Comparison of ENCODE assay signal across 17 cellular contexts in the genomic region with DNA sequence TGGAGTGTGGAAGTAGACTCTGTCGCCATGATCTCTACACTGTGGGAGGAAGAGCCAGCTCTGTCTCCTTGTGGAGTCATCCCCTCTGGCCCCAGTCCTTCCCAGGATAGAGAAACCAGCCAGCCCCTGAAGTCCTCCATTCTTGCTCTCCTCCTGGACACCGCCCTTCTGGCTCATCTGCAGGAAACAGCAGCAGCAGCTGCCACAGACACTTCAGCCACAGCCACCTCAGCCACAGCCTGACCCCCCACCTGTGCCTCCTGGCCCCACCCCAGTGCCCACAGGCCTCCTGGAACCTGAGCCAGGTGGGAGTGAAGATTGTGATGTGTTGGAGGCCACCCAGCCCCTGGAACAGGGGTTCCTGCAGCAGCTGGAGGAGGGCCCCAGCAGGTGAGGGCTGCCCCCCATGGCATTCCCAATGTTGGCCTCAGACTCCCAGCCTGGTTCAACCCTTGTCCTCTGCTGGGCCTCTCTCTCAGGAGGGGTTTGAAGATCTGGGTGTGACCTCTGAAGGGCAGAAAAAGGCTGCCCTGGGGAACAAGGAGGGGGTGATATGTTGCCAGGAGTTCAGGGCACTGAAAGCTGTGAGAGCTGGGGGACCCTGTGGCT. TPM values are rescaled to one million over a fixed set of nuclear protein-coding genes. Genes with fewer than 3 reads are reported as not detected.
DNase-seq lines count a peak whose midpoint lies in the region; ATAC-seq, FAIRE-seq and TF ChIP-seq lines count a peak whose summit lies in the region.
"Had no signal": no experiment of that assay in that cellular context is flagged by ENCODE, and none has a peak within 500 bp of the region (broad histone marks: within the 10 kb centered on the region; RNA-seq: fewer than 3 reads in every experiment).

No MANE protein-coding gene starts in this region.

- in situ Hi-C loops in GM12878 (cut with MboI): no loop called here

- POLR2A ChIA-PET in activated CD4-positive, alpha-beta memory T cell treated with anti-CD3 and anti-CD28 coated beads, Interleukin-2, amount 10 ng/mL, durations not matched to agents 7 days and 5 days (lab: Charles Lee): interaction anchor here (0.9 to 1.5 kb wide), 3 partner anchors 11 to 205 kb away, joined by 3 to 5 read pairs (median 3); partner anchors contain the start of gene PRPF40B
- POLR2A ChIA-PET in activated CD4-positive, alpha-beta memory T cell treated with anti-CD3 and anti-CD28 coated beads for 36 hours (lab: Charles Lee): no interaction called here
- POLR2A ChIA-PET in GM12878 (lab: Charles Lee): no interaction called here

- H3K27me3 ChIP-seq in GM12878 (replicated peaks in 1 of 2; ENCODE audit: control insufficient read depth in 2 of 2, insufficient read depth in 2 of 2, low read length in 1 of 2): no peaks in the 10 kb centered on the region
- H3K27me3 ChIP-seq: BLaER1 had no signal

- no peak overlapping the region for H3K27ac ChIP-seq in GM12878 (ENCODE audit: control insufficient read depth, insufficient read depth)
- H3K27ac ChIP-seq in coronary artery: no peak overlapping the region
- H3K27ac ChIP-seq: BLaER1, PC-9 had no signal

- peaks cover 5% of the 10 kb centered on the region for H3K27me3 Mint-ChIP-seq in activated CD4-positive, alpha-beta memory T cell treated with anti-CD3 and anti-CD28 coated beads, Interleukin-2, amount 10 ng/mL, durations not matched to agents 7 days and 5 days
- H3K27me3 Mint-ChIP-seq in activated CD4-positive, alpha-beta memory T cell treated with anti-CD3 and anti-CD28 coated beads for 36 hours: no peaks in the 10 kb centered on the region
- H3K27me3 Mint-ChIP-seq in CD14-positive monocyte (ENCODE audit: low read depth in 3 of 3): peaks cover 0 to 4% (median 3%) of the 10 kb centered on the region in 3 donors

- H3K4me1 Mint-ChIP-seq in activated CD4-positive, alpha-beta memory T cell treated with anti-CD3 and anti-CD28 coated beads, Interleukin-2, amount 10 ng/mL, durations not matched to agents 7 days and 5 days: peaks cover 16% of the 10 kb centered on the region
- peaks cover 6% of the 10 kb centered on the region for H3K4me1 Mint-ChIP-seq in activated CD4-positive, alpha-beta memory T cell treated with anti-CD3 and anti-CD28 coated beads for 36 hours (ENCODE audit: low read depth)
- H3K4me1 Mint-ChIP-seq in CD14-positive monocyte: peaks cover 10% of the 10 kb centered on the region

- FAIRE-seq in GM12878 (lab: Jason Lieb, UNC): no peak
- FAIRE-seq: HepG2 had no signal

- intact Hi-C loops in activated CD4-positive, alpha-beta memory T cell treated with anti-CD3 and anti-CD28 coated beads for 36 hours (cut with micrococcal nuclease): no loop called here
- intact Hi-C loops in CD14-positive monocyte (cut with micrococcal nuclease) (loop anchor here in 1 of 2 donors (2.0 to 10.0 kb wide), 2 partner anchors 23 to 201 kb away; no protein-coding TSS in a partner anchor), GM12878 (cut with micrococcal nuclease; ENCODE audit: unreplicated experiment) (loop anchor here (10.0 kb wide), 1 partner anchor 201 kb away; no protein-coding TSS in a partner anchor)

- H3K9ac ChIP-seq in GM12878 (ENCODE audit: control insufficient read depth, insufficient read depth, low read length): no peak overlapping the region
- H3K9ac ChIP-seq: BLaER1 had no signal

- H3K4me1 ChIP-seq in GM12878 (ENCODE audit: control insufficient read depth, insufficient read depth, low read length): peaks cover 3% of the 10 kb centered on the region; the same call in 1 of the 2 replicates

- H3K4me3 ChIP-seq in GM12878: no peak overlapping the region
- H3K4me3 ChIP-seq in coronary artery: no peak overlapping the region
- H3K4me3 ChIP-seq: BLaER1, PC-9 had no signal

- H3K4me3 Mint-ChIP-seq in activated CD4-positive, alpha-beta memory T cell treated with anti-CD3 and anti-CD28 coated beads, Interleukin-2, amount 10 ng/mL, durations not matched to agents 7 days and 5 days: no peak overlapping the region
- no peak overlapping the region for H3K4me3 Mint-ChIP-seq in activated CD4-positive, alpha-beta memory T cell treated with anti-CD3 and anti-CD28 coated beads for 36 hours
- no peak overlapping the region for H3K4me3 Mint-ChIP-seq in CD14-positive monocyte
- H3K4me3 Mint-ChIP-seq: H9 had no signal

- H4K20me1 ChIP-seq in GM12878 (ENCODE audit: control insufficient read depth, insufficient read depth): no peaks in the 10 kb centered on the region
- H4K20me1 ChIP-seq: BLaER1 had no signal

- BruUV-seq in GM12878 (replicated peaks; lab: Mats Ljungman, UMichigan): no TSS peak

- no peak for TF ChIP-seq CTCF in CD14-positive monocyte (IDR thresholded peaks at IDR 0.05)
- no peak for TF ChIP-seq CTCF in GM12878 (IDR thresholded peaks at IDR 0.05 in 2 of 3, conservative IDR thresholded peaks at IDR 0.05 in 1 of 3; ENCODE audit: control insufficient read depth in 2 of 3, extremely low read depth in 1 of 3, insufficient read depth in 1 of 3, low read depth in 3 of 3, low read length in 3 of 3)
- no peak for TF ChIP-seq CTCF in coronary artery (IDR thresholded peaks at IDR 0.05)

- no peaks in the 10 kb centered on the region for H3K9me3 Mint-ChIP-seq in activated CD4-positive, alpha-beta memory T cell treated with anti-CD3 and anti-CD28 coated beads, Interleukin-2, amount 10 ng/mL, durations not matched to agents 7 days and 5 days
- no peaks in the 10 kb centered on the region for H3K9me3 Mint-ChIP-seq in activated CD4-positive, alpha-beta memory T cell treated with anti-CD3 and anti-CD28 coated beads for 36 hours
- H3K9me3 Mint-ChIP-seq in CD14-positive monocyte: no peaks in the 10 kb centered on the region
- H3K9me3 Mint-ChIP-seq: H9 had no signal

- H3K4me2 ChIP-seq in GM12878 (ENCODE audit: control insufficient read depth, insufficient read depth): no peak overlapping the region
- H3K4me2 ChIP-seq: BLaER1, PC-9 had no signal

- no peak overlapping the region for H3K27ac Mint-ChIP-seq in activated CD4-positive, alpha-beta memory T cell treated with anti-CD3 and anti-CD28 coated beads, Interleukin-2, amount 10 ng/mL, durations not matched to agents 7 days and 5 days
- H3K27ac Mint-ChIP-seq in activated CD4-positive, alpha-beta memory T cell treated with anti-CD3 and anti-CD28 coated beads for 36 hours: no peak overlapping the region
- peak overlapping the region in 1 of 7 donors; percentile 31 for H3K27ac Mint-ChIP-seq in CD14-positive monocyte

- CTCF ChIA-PET in activated CD4-positive, alpha-beta memory T cell treated with anti-CD3 and anti-CD28 coated beads, Interleukin-2, amount 10 ng/mL, durations not matched to agents 7 days and 5 days (lab: Charles Lee): interaction anchor here (1.6 to 16.9 kb wide), 3 partner anchors 10 to 107 kb away, joined by 6 to 372 read pairs (median 6); partner anchors contain the start of genes FMNL3, PRPF40B and TMBIM6
- CTCF ChIA-PET in activated CD4-positive, alpha-beta memory T cell treated with anti-CD3 and anti-CD28 coated beads for 36 hours (lab: Charles Lee): interaction anchor here (1.1 to 4.7 kb wide), 3 partner anchors 10 to 108 kb away, joined by 3 to 40 read pairs (median 3); partner anchors contain the start of genes PRPF40B and TMBIM6
- CTCF ChIA-PET in GM12878 (lab: Yijun Ruan, JAX): interaction anchor here (1.1 to 20.4 kb wide), 6 partner anchors 11 to 108 kb away, joined by 3 to 486 read pairs (median 4); partner anchors contain the start of genes FMNL3, PRPF40B and TMBIM6

- no peaks in the 10 kb centered on the region; a peak in 1 of 4 replicates for H3K36me3 ChIP-seq in GM12878 (ENCODE audit: control insufficient read depth in 2 of 2, insufficient read depth in 2 of 2, low read length in 1 of 2)

- H3K79me2 ChIP-seq in GM12878 (ENCODE audit: control insufficient read depth, insufficient read depth, low read length): no peaks in the 10 kb centered on the region

- peak; percentile 39; the same call in 1 of the 2 replicates for TF ChIP-seq POLR2A in GM12878 (IDR thresholded peaks at IDR 0.05; ENCODE audit: low read depth, low read length)

- no peak for TF ChIP-seq RAD21 in GM12878 (IDR thresholded peaks at IDR 0.05; ENCODE audit: insufficient read depth, low read depth, low read length)

- H3K36me3 Mint-ChIP-seq in activated CD4-positive, alpha-beta memory T cell treated with anti-CD3 and anti-CD28 coated beads, Interleukin-2, amount 10 ng/mL, durations not matched to agents 7 days and 5 days (ENCODE audit: low read depth): no peaks in the 10 kb centered on the region
- peaks cover 2% of the 10 kb centered on the region for H3K36me3 Mint-ChIP-seq in activated CD4-positive, alpha-beta memory T cell treated with anti-CD3 and anti-CD28 coated beads for 36 hours
- no peaks in the 10 kb centered on the region for H3K36me3 Mint-ChIP-seq in CD14-positive monocyte

- TF ChIP-seq EP300 in GM12878 (IDR thresholded peaks at IDR 0.05; ENCODE audit: borderline replicate concordance in 1 of 2, control insufficient read depth in 1 of 2, low read depth in 2 of 2, low read length in 2 of 2): no peak

- DNase-seq in activated CD4-positive, alpha-beta memory T cell treated with anti-CD3 and anti-CD28 coated beads, Interleukin-2, amount 10 ng/mL, durations not matched to agents 7 days and 5 days: peak; percentile 29
- DNase-seq in activated CD4-positive, alpha-beta memory T cell treated with anti-CD3 and anti-CD28 coated beads for 36 hours: no peak
- peak; percentile 36 for DNase-seq in CD14-positive monocyte (ENCODE audit: low spot score)
- DNase-seq in GM12878 (ENCODE audit: low read depth, low spot score): no peak
- peak; percentile 16 for DNase-seq in myocyte (ENCODE audit: low read depth)
- DNase-seq in coronary artery (ENCODE audit: low spot score): no peak
- DNase-seq: 8988T, H9, Karpas-422, NCI-H187 treated with DMSO at 0.1 percent for 48 hours, NCI-H446 treated with DMSO at 0.1 percent for 48 hours, NCI-H774, PC-9 had no signal

- H3K9me3 ChIP-seq in GM12878 (replicated peaks; ENCODE audit: control insufficient read depth, insufficient read depth, low read length): no peaks in the 10 kb centered on the region
- H3K9me3 ChIP-seq: BLaER1 had no signal

- SMC1A ChIA-PET in GM12878 (lab: Charles Lee; ENCODE audit: uncharacterized antibody, unreplicated experiment): interaction anchor here (1.0 to 8.1 kb wide), 3 partner anchors 10 to 76 kb away, joined by 3 to 72 read pairs (median 4); no protein-coding TSS in a partner anchor

- RAD21 ChIA-PET in GM12878 (lab: Charles Lee; ENCODE audit: unreplicated experiment): interaction anchor here (1.1 kb wide), 1 partner anchor 9 kb away, joined by 4 read pairs; no protein-coding TSS in a partner anchor

- WGBS in GM12878 (ENCODE audit: insufficient coverage, insufficient replicate concordance, low lambda C conversion rate, missing lambda C conversion rate): 100% methylated on average over 2 of the region's 2 CpGs

- ATAC-seq in GM12878: no peak
- no peak for ATAC-seq in GM18519 (IDR thresholded peaks at IDR 0.05; ENCODE audit: low FRiP score, unreplicated experiment)
- no peak for ATAC-seq in HG03378 (IDR thresholded peaks at IDR 0.05; ENCODE audit: unreplicated experiment)
- ATAC-seq: HepG2 had no signal

- no peak overlapping the region for H2AFZ ChIP-seq in GM12878 (ENCODE audit: control insufficient read depth, low read depth, low read length)
- H2AFZ ChIP-seq: PC-9 had no signal

RNA-seq across cellular contexts. Expression of gene PRPF40B, which starts 10.4 kb away (rescaled TPM):
- 1 to 10 TPM; 8.0 to 8.7 TPM for total RNA-seq in activated CD4-positive, alpha-beta memory T cell treated with anti-CD3 and anti-CD28 coated beads, Interleukin-2, amount 10 ng/mL, durations not matched to agents 7 days and 5 days
- total RNA-seq in activated CD4-positive, alpha-beta memory T cell treated with anti-CD3 and anti-CD28 coated beads for 36 hours: 1 to 10 TPM; 6.2 to 8.9 TPM
- under 1 TPM; 0.14 to 0.57 TPM for polyA plus RNA-seq in CD14-positive monocyte
- 25.0 and 26.2 TPM in 2 replicates for total RNA-seq in GM12878 (2013; cell fraction: nucleolus; rRNA removed)
- 7.2 and 7.7 TPM in 2 replicates for total RNA-seq in GM12878 (2014; rRNA removed)
- 6.9 and 7.1 TPM in 2 replicates for total RNA-seq in GM12878 (2014; rRNA removed; fragmentation: Illumina TruSeq; extraction: Trizol)
- total RNA-seq in GM12878 (2021): 12.9 and 13.2 TPM in 2 replicates
- polyA plus RNA-seq in GM12878 (2011; ENCODE audit: low read depth): 1.7 TPM
- 3.2 and 6.1 TPM in 2 replicates for polyA plus RNA-seq in GM12878 (2011; rRNA removed)
- 4.1 and 5.3 TPM in 2 replicates for polyA plus RNA-seq in GM12878 (2011; cell fraction: cytosol; rRNA removed)
- 39.1 and 43.0 TPM in 2 replicates for polyA plus RNA-seq in GM12878 (2011; cell fraction: nucleus; rRNA removed)
- 5.4 TPM in 2 replicates for polyA plus RNA-seq in GM12878 (2012)
- polyA plus RNA-seq in GM12878 (2014; fragmentation: Illumina TruSeq; extraction: Trizol): 3.2 and 6.7 TPM in 2 replicates
- polyA plus RNA-seq in GM12878 (2014; fragmentation: Nextera tagmentation; extraction: Ambion mirVana): 1 to 10 TPM in 1 of 2 experiments, under 1 TPM in 1; 0.31 to 1.2 TPM
- polyA plus RNA-seq in GM12878 (2014; rRNA removed): 8.5 and 11.0 TPM in 2 replicates
- 10 to 100 TPM; 16.3 to 17.9 TPM for polyA plus RNA-seq in GM12878 (2016; fragmentation: Nextera tagmentation; extraction: Ambion mirVana)
- polyA minus RNA-seq in GM12878 (2011; rRNA and poly(A)+ RNA removed): 6.8 and 10.0 TPM in 2 replicates
- 2.2 and 3.1 TPM in 2 replicates for polyA minus RNA-seq in GM12878 (2011; cell fraction: cytosol; rRNA and poly(A)+ RNA removed)
- polyA minus RNA-seq in GM12878 (2011; cell fraction: nucleus; rRNA and poly(A)+ RNA removed): 11.1 and 16.5 TPM in 2 replicates
- 12.4 and 14.7 TPM in 2 replicates for total RNA-seq in myocyte
- 17.3 TPM for polyA plus RNA-seq in myocyte (2012)

RNA-seq across cellular contexts. Expression of gene FAM186B, which starts 28.4 kb away (rescaled TPM):
- total RNA-seq in activated CD4-positive, alpha-beta memory T cell treated with anti-CD3 and anti-CD28 coated beads, Interleukin-2, amount 10 ng/mL, durations not matched to agents 7 days and 5 days: not detected
- total RNA-seq in activated CD4-positive, alpha-beta memory T cell treated with anti-CD3 and anti-CD28 coated beads for 36 hours: not detected
- not detected for polyA plus RNA-seq in CD14-positive monocyte
- 0.29 and 0.77 TPM in 2 replicates for total RNA-seq in GM12878 (2013; cell fraction: nucleolus; rRNA removed)
- total RNA-seq in GM12878 (2014; rRNA removed): 0.51 and 0.87 TPM in 2 replicates
- total RNA-seq in GM12878 (2014; rRNA removed; fragmentation: Illumina TruSeq; extraction: Trizol): 0.58 and 0.60 TPM in 2 replicates
- total RNA-seq in GM12878 (2021): 0.48 and 0.69 TPM in 2 replicates
- polyA plus RNA-seq in GM12878 (2011; ENCODE audit: low read depth): 0.34 TPM
- polyA plus RNA-seq in GM12878 (2011; rRNA removed): 0.10 and 0.20 TPM in 2 replicates
- 0.09 and 0.13 TPM in 2 replicates for polyA plus RNA-seq in GM12878 (2011; cell fraction: cytosol; rRNA removed)
- 0.63 and 0.72 TPM in 2 replicates for polyA plus RNA-seq in GM12878 (2011; cell fraction: nucleus; rRNA removed)
- polyA plus RNA-seq in GM12878 (2012): 0.55 and 1.1 TPM in 2 replicates
- 0.46 and 0.51 TPM in 2 replicates for polyA plus RNA-seq in GM12878 (2014; fragmentation: Illumina TruSeq; extraction: Trizol)
- under 1 TPM; 0.13 to 0.42 TPM for polyA plus RNA-seq in GM12878 (2014; fragmentation: Nextera tagmentation; extraction: Ambion mirVana)
- 0.45 and 0.51 TPM in 2 replicates for polyA plus RNA-seq in GM12878 (2014; rRNA removed)
- under 1 TPM; 0.57 to 0.79 TPM for polyA plus RNA-seq in GM12878 (2016; fragmentation: Nextera tagmentation; extraction: Ambion mirVana)
- polyA minus RNA-seq in GM12878 (2011; rRNA and poly(A)+ RNA removed): 0.22 and 0.57 TPM in 2 replicates
- polyA minus RNA-seq in GM12878 (2011; cell fraction: cytosol; rRNA and poly(A)+ RNA removed): not detected in 2 replicates
- 0.19 and 0.24 TPM in 2 replicates for polyA minus RNA-seq in GM12878 (2011; cell fraction: nucleus; rRNA and poly(A)+ RNA removed)
- total RNA-seq in myocyte: 0.10 and 0.27 TPM in 2 replicates
- 0.79 TPM for polyA plus RNA-seq in myocyte (2012)

Comparison
In these comparisons a context has a peak if more than half of its experiments do, and no peak if none do; other contexts are left out.
1. DNase-seq: peak in activated CD4-positive, alpha-beta memory T cell treated with anti-CD3 and anti-CD28 coated beads, Interleukin-2, amount 10 ng/mL, durations not matched to agents 7 days and 5 days (single experiment), CD14-positive monocyte (single experiment) and myocyte (single experiment); none in activated CD4-positive, alpha-beta memory T cell treated with anti-CD3 and anti-CD28 coated beads for 36 hours (single experiment), GM12878 (single experiment) and coronary artery (single experiment).